In genomic region chr1:173900992-173901391, GRCh38 we compare ENCODE assay signal across 11 cellular contexts. TPM values are rescaled to one million over a fixed set of nuclear protein-coding genes. Genes with fewer than 3 reads are reported as not detected.
"Had no signal": no experiment of that assay in that cellular context is flagged by ENCODE, and none has a peak within 500 bp of the region (broad histone marks: within the 10 kb centered on the region; RNA-seq: fewer than 3 reads in every experiment).

No MANE protein-coding gene starts in this region.

- H3K4me3 ChIP-seq: HAP-1, K562 had no signal

- FAIRE-seq: K562 had no signal

- ATAC-seq: HCT116 had no signal

- H3K27ac ChIP-seq: HL-60 had no signal

- H3K4me3 Mint-ChIP-seq: HFFc6 had no signal

- H3K27ac Mint-ChIP-seq: HFFc6 had no signal

- H3K36me3 ChIP-seq: HAP-1 had no signal

- H3K9me3 Mint-ChIP-seq: HFFc6 had no signal

- H3K4me1 ChIP-seq: HAP-1 had no signal

- DNase-seq: GOT3, H7, HFFc6, IMR-90, KG1 had no signal

- H3K9me3 ChIP-seq: HAP-1 had no signal

RNA-seq across cellular contexts. Expression of gene SERPINC1, which starts 16.1 kb away (rescaled TPM):
- total RNA-seq: H4, HT1080, IMR-90 had no signal
- polyA plus RNA-seq: IMR-90 had no signal
